8 cellular contexts compared by ENCODE assay signal in the genomic region with DNA sequence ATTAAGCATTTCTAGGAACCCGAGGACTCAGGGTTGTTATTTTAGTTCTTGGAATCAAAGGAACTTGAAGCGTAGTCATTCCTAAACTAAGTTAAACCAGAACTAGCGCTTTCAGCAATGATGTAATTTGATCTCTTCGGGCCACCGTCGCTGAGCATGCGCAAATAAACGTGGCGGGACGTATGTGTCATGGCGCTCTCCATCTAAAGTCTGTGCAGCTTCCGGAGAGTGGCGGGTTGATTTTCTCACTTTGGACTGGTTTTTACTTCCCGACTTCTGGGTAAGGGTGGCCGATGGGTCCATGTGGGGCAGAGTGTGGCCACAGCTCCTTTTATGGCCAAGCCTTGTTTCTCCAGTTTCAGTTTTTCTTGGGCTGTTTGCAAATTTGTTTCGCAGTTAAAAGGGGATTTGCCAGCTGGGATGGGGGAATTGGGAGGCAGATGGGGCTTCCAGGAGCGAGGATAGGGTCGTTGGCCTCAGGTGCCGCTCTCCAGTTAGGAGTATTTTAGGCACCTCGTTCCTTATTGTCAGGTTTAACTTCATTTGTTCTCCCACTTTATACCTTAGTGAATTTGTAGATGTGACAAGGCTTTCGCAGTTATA. TPM values are rescaled to one million over a fixed set of nuclear protein-coding genes. Genes with fewer than 3 reads are reported as not detected.
A peak's percentile ranks its signal among the peaks of the same experiment; 100 is the strongest.
DNase-seq lines count a peak whose midpoint lies in the region; ATAC-seq and FAIRE-seq lines count a peak whose summit lies in the region.

A gene (plus strand): TSS at position 163 of the 603 bp plus-strand sequence. CDS start 11,894 bp downstream, outside the sequence.

- peak; percentile 94 for ATAC-seq in GM21381 (IDR thresholded peaks at IDR 0.05; ENCODE audit: unreplicated experiment)
- peak; percentile 93 for ATAC-seq in activated CD8-positive, alpha-beta memory T cell treated with anti-CD3 and anti-CD28 coated beads, Interleukin-2, amount 10 ng/mL, durations not matched to agents 7 days and 5 days

- H3K36me3 Mint-ChIP-seq in activated CD8-positive, alpha-beta memory T cell treated with anti-CD3 and anti-CD28 coated beads, Interleukin-2, amount 10 ng/mL, durations not matched to agents 7 days and 5 days = peaks cover 22% of the 10 kb centered on the region

- CTCF ChIA-PET in activated CD8-positive, alpha-beta memory T cell treated with anti-CD3 and anti-CD28 coated beads, Interleukin-2, amount 10 ng/mL, durations not matched to agents 7 days and 5 days (lab: Charles Lee) = no interaction called here

- peaks cover 16% of the 10 kb centered on the region for H3K36me3 ChIP-seq in NT2/D1 (ENCODE audit: insufficient read depth, insufficient read length, low read length)
- no peaks in the 10 kb centered on the region for H3K36me3 ChIP-seq in mesodermal cell (ENCODE audit: control insufficient read depth, insufficient read depth, low read length)

- H3K27ac ChIP-seq in mesodermal cell (ENCODE audit: low read depth, low read length, severe bottlenecking) = peak within 1 kb of the TSS; percentile 86

- H3K4me3 Mint-ChIP-seq in activated CD8-positive, alpha-beta memory T cell treated with anti-CD3 and anti-CD28 coated beads, Interleukin-2, amount 10 ng/mL, durations not matched to agents 7 days and 5 days = peak within 1 kb of the TSS; percentile 98

- H3K9me3 Mint-ChIP-seq in activated CD8-positive, alpha-beta memory T cell treated with anti-CD3 and anti-CD28 coated beads, Interleukin-2, amount 10 ng/mL, durations not matched to agents 7 days and 5 days (ENCODE audit: low read depth) = no peaks in the 10 kb centered on the region

- H3K9me3 ChIP-seq in NT2/D1 (ENCODE audit: insufficient read depth, low read length) (no peaks in the 10 kb centered on the region), mesodermal cell (ENCODE audit: control insufficient read depth, low read length) (no peaks in the 10 kb centered on the region)

- H3K27ac Mint-ChIP-seq in activated CD8-positive, alpha-beta memory T cell treated with anti-CD3 and anti-CD28 coated beads, Interleukin-2, amount 10 ng/mL, durations not matched to agents 7 days and 5 days = peak within 1 kb of the TSS; percentile 99

- WGBS in mesodermal cell (ENCODE audit: insufficient coverage in 2 of 2), 2 experiments = 0 to 1% methylated on average over 15 of the region's 21 CpGs

- peak within 1 kb of the TSS; percentile 66 for H3K4me3 ChIP-seq in NT2/D1 (ENCODE audit: insufficient read length, low read depth)
- peak within 1 kb of the TSS; percentile 74 for H3K4me3 ChIP-seq in mesodermal cell (ENCODE audit: extremely low read depth, insufficient read depth, low read length, poor library complexity, severe bottlenecking)

- H3K4me1 ChIP-seq in NT2/D1 (ENCODE audit: insufficient read depth, insufficient read length) (no peaks in the 10 kb centered on the region), mesodermal cell (ENCODE audit: control insufficient read depth, insufficient read depth, low read length, poor library complexity, severe bottlenecking) (no peaks in the 10 kb centered on the region)

- peak; percentile 80 for FAIRE-seq in endometrium (lab: Jason Lieb, UNC)

- H3K27me3 ChIP-seq in NT2/D1 (ENCODE audit: insufficient read depth, insufficient read length) = no peaks in the 10 kb centered on the region

- H3K9ac ChIP-seq in NT2/D1 (ENCODE audit: insufficient read length, low read depth) = peak within 1 kb of the TSS; percentile 81

- peaks cover 52% of the 10 kb centered on the region for H3K4me1 Mint-ChIP-seq in activated CD8-positive, alpha-beta memory T cell treated with anti-CD3 and anti-CD28 coated beads, Interleukin-2, amount 10 ng/mL, durations not matched to agents 7 days and 5 days

- peaks cover 2% of the 10 kb centered on the region for H3K27me3 Mint-ChIP-seq in activated CD8-positive, alpha-beta memory T cell treated with anti-CD3 and anti-CD28 coated beads, Interleukin-2, amount 10 ng/mL, durations not matched to agents 7 days and 5 days

- DNase-seq in COR-L47 (lab: John Stamatoyannopoulos, UW) (peak; percentile 81), HUDEP-2 (lab: John Stamatoyannopoulos, UW; ENCODE audit: unreplicated experiment in 76 of 76) (peak in 74 of 76 experiments; percentile 43 to 93 (median 84)), NT2/D1 (ENCODE audit: low read depth, low spot score) (peak; percentile 66)
- DNase-seq in activated CD8-positive, alpha-beta memory T cell treated with anti-CD3 and anti-CD28 coated beads, Interleukin-2, amount 10 ng/mL, durations not matched to agents 7 days and 5 days = peak; percentile 96
- peak; percentile 70 to 83 for DNase-seq in stimulated activated CD8-positive, alpha-beta memory T cell treated with anti-CD3 and anti-CD28 coated beads, Interleukin-15, amount 100 ng/mL, for 4 hours (ENCODE audit: low read depth in 2 of 2)

RNA-seq across cellular contexts. Expression of the gene that starts here (rescaled TPM):
- total RNA-seq in activated CD8-positive, alpha-beta memory T cell treated with anti-CD3 and anti-CD28 coated beads, Interleukin-2, amount 10 ng/mL, durations not matched to agents 7 days and 5 days = 10 to 100 TPM; 27.9 to 30.0 TPM
- 12.8 TPM for polyA plus RNA-seq in mesodermal cell (2013, experiment 1 of 2)
- 12.8 TPM for polyA plus RNA-seq in mesodermal cell (2013, experiment 2 of 2)

Comparison
In these comparisons a context has a peak if more than half of its experiments do, and no peak if none do; other contexts are left out.
1. Peak in every context shown above with its lines: DNase-seq, ATAC-seq, H3K4me3 ChIP-seq and H3K27ac ChIP-seq.